9 cellular contexts compared by ENCODE assay signal in genomic region chr2:31980674-31981356, GRCh38. TPM values are rescaled to one million over a fixed set of nuclear protein-coding genes. Genes with fewer than 3 reads are reported as not detected.
DNase-seq lines count a peak whose midpoint lies in the region; ATAC-seq, FAIRE-seq and TF ChIP-seq lines count a peak whose summit lies in the region.
"Had no signal": no experiment of that assay in that cellular context is flagged by ENCODE, and none has a peak within 500 bp of the region (broad histone marks: within the 10 kb centered on the region; RNA-seq: fewer than 3 reads in every experiment).

No MANE protein-coding gene starts in this region.

- no peak overlapping the region for H3K4me3 Mint-ChIP-seq in activated T-cell treated with anti-CD3 and anti-CD28 coated beads, Interleukin-2, amount 50 U/mL, for 4 hours
- no peak overlapping the region for H3K4me3 Mint-ChIP-seq in H9
- H3K4me3 Mint-ChIP-seq in naive thymus-derived CD8-positive, alpha-beta T cell, result peak overlapping the region in 8 of 10 donors; percentile 3 to 56 (median 30)

- H2BK5ac ChIP-seq in H9 (ENCODE audit: insufficient read length, low read length), result no peak overlapping the region

- no peak overlapping the region for H3K27ac Mint-ChIP-seq in H9
- H3K27ac Mint-ChIP-seq in naive thymus-derived CD8-positive, alpha-beta T cell, result peak overlapping the region; percentile 1 to 83 (median 73)

- H3K9me3 ChIP-seq in H9 (ENCODE audit: control insufficient read depth, low read depth, low read length) (no peaks in the 10 kb centered on the region), prostate gland (no peaks in the 10 kb centered on the region)
- H3K9me3 ChIP-seq: Caco-2 had no signal

- no peak overlapping the region for H3T11ph ChIP-seq in H9 (ENCODE audit: low read length)

- H3K36me3 ChIP-seq in bronchial epithelial cell (ENCODE audit: control insufficient read depth, insufficient read depth, low read length) (no peaks in the 10 kb centered on the region), prostate gland (no peaks in the 10 kb centered on the region)

- H4K8ac ChIP-seq in H9 (replicated peaks; ENCODE audit: insufficient read length, low read depth, low read length), result no peak overlapping the region

- no peak overlapping the region for H3K4me2 ChIP-seq in H9 (ENCODE audit: insufficient read depth, insufficient read length, low read length)

- no peak overlapping the region for H3K4ac ChIP-seq in H9 (ENCODE audit: low read depth, low read length)

- peaks cover 14% of the 10 kb centered on the region for H3K36me3 Mint-ChIP-seq in activated T-cell treated with anti-CD3 and anti-CD28 coated beads, Interleukin-2, amount 50 U/mL, for 4 hours (ENCODE audit: insufficient read depth)
- H3K36me3 Mint-ChIP-seq in H9 (ENCODE audit: insufficient read depth in 1 of 3, low read depth in 3 of 3), result peaks cover 0 to 2% (median 0%) of the 10 kb centered on the region in 3 experiments; a peak in 1 of 7 replicates
- H3K36me3 Mint-ChIP-seq in naive thymus-derived CD8-positive, alpha-beta T cell, result peaks cover 0 to 17% (median 2%) of the 10 kb centered on the region in 3 donors

- TF ChIP-seq CTCF in H9 (conservative IDR thresholded peaks at IDR 0.05) (peak; percentile 26; the same call in 2 of the 3 replicates), bronchial epithelial cell (IDR thresholded peaks at IDR 0.05; ENCODE audit: insufficient read depth, low read length, severe bottlenecking) (no peak), prostate gland (IDR thresholded peaks at IDR 0.05) (no peak)

- H3K18ac ChIP-seq in H9 (ENCODE audit: insufficient read length, low read depth, low read length), result no peak overlapping the region

- no peak overlapping the region for H2AK5ac ChIP-seq in H9 (ENCODE audit: insufficient read length, low read length)

- no peak overlapping the region for H3K23ac ChIP-seq in H9 (ENCODE audit: insufficient read length, low read depth, low read length)

- no peak for FAIRE-seq in bronchial epithelial cell (lab: Jason Lieb, UNC)

- no peak for TF ChIP-seq POLR2A in prostate gland (IDR thresholded peaks at IDR 0.05)

- H3K56ac ChIP-seq in H9 (ENCODE audit: insufficient read length, low read depth, low read length), result no peak overlapping the region

- H3K4me3 ChIP-seq in bronchial epithelial cell (ENCODE audit: low read depth, low read length) (no peak overlapping the region), prostate gland (no peak overlapping the region)

- H4K20me1 ChIP-seq in H9 (ENCODE audit: control insufficient read depth, insufficient read depth, insufficient read length), result no peaks in the 10 kb centered on the region

- H3K4me1 Mint-ChIP-seq in activated T-cell treated with anti-CD3 and anti-CD28 coated beads, Interleukin-2, amount 50 U/mL, for 4 hours (ENCODE audit: low read depth), result peaks cover 31% of the 10 kb centered on the region
- H3K4me1 Mint-ChIP-seq in H9, result peaks cover 12 to 14% of the 10 kb centered on the region in 2 experiments
- peaks cover 18 to 42% (median 36%) of the 10 kb centered on the region in 4 donors for H3K4me1 Mint-ChIP-seq in naive thymus-derived CD8-positive, alpha-beta T cell

- no CpG with 5 or more reads among the region's 6 CpGs for WGBS in H9 (ENCODE audit: extremely low coverage, insufficient read length, low lambda C conversion rate)
- 70% methylated on average over 6 of the region's 6 CpGs for WGBS in prostate gland

- H3K79me2 ChIP-seq in H9 (ENCODE audit: insufficient read depth, low read length), result peaks cover 7% of the 10 kb centered on the region; the same call in 1 of the 2 replicates

- H3K79me1 ChIP-seq in H9 (ENCODE audit: insufficient read depth, low read depth, low read length, poor library complexity, severe bottlenecking), result peaks cover 12% of the 10 kb centered on the region

- H4K91ac ChIP-seq in H9 (ENCODE audit: insufficient read length, low read depth, low read length), result no peak overlapping the region

- peak; percentile 82 for ATAC-seq in activated T-cell treated with anti-CD3 and anti-CD28 coated beads, Interleukin-2, amount 50 U/mL, for 4 hours
- peak; percentile 91 to 96 for ATAC-seq in naive thymus-derived CD8-positive, alpha-beta T cell

- DNase-seq in activated T-cell treated with anti-CD3 and anti-CD28 coated beads, Interleukin-2, amount 50 U/mL, for 4 hours, result no peak
- DNase-seq in activated T-cell treated with anti-CD3 and anti-CD28 coated beads for 4 hours (no peak), H9 (peak; percentile 33), Kasumi-1 (lab: John Stamatoyannopoulos, UW) (peak; percentile 77 to 85), bronchial epithelial cell (ENCODE audit: low read depth) (peak; percentile 38), NCI-H774 (lab: John Stamatoyannopoulos, UW) (no peak), prostate gland (ENCODE audit: low spot score) (no peak)
- DNase-seq in naive thymus-derived CD8-positive, alpha-beta T cell, result peak in 4 of 10 donors; percentile 4 to 41 (median 26)

- intact Hi-C loops in prostate gland (cut with DNase I), result no loop called here

- no peak overlapping the region for H3K9ac ChIP-seq in H9 (ENCODE audit: extremely low read depth, insufficient read length, low read length)

- H3K27ac ChIP-seq in H9 (ENCODE audit: insufficient read length, low read depth, low read length), result no peak overlapping the region
- H3K27ac ChIP-seq in prostate gland, result no peak overlapping the region

- H2BK120ac ChIP-seq in H9 (ENCODE audit: low read depth, low read length, poor library complexity, severe bottlenecking), result no peak overlapping the region

- H3K27me3 ChIP-seq in H9 (ENCODE audit: insufficient read depth, low read length), result no peaks in the 10 kb centered on the region
- H3K27me3 ChIP-seq in bronchial epithelial cell (ENCODE audit: control insufficient read depth, insufficient read depth, low read length), result no peaks in the 10 kb centered on the region
- no peaks in the 10 kb centered on the region for H3K27me3 ChIP-seq in prostate gland (replicated peaks; ENCODE audit: insufficient read depth)

- no peaks in the 10 kb centered on the region for H3K23me2 ChIP-seq in H9 (ENCODE audit: insufficient read length, low read depth, low read length, poor library complexity, severe bottlenecking)

- H3K9me3 Mint-ChIP-seq in activated T-cell treated with anti-CD3 and anti-CD28 coated beads, Interleukin-2, amount 50 U/mL, for 4 hours, result no peaks in the 10 kb centered on the region
- no peaks in the 10 kb centered on the region for H3K9me3 Mint-ChIP-seq in H9
- no peaks in the 10 kb centered on the region for H3K9me3 Mint-ChIP-seq in naive thymus-derived CD8-positive, alpha-beta T cell

- no peak overlapping the region for H2BK20ac ChIP-seq in H9 (ENCODE audit: low read depth, low read length, poor library complexity, severe bottlenecking)

- H2AFZ ChIP-seq in H9 (ENCODE audit: low read length), result no peak overlapping the region

- POLR2A ChIA-PET in naive thymus-derived CD8-positive, alpha-beta T cell (lab: Charles Lee), result no interaction called here

- no peak overlapping the region for H2BK15ac ChIP-seq in H9 (ENCODE audit: low read depth, low read length)

- no peak overlapping the region for H2BK12ac ChIP-seq in H9 (ENCODE audit: insufficient read length, low read depth, low read length)

- H3K27me3 Mint-ChIP-seq in activated T-cell treated with anti-CD3 and anti-CD28 coated beads, Interleukin-2, amount 50 U/mL, for 4 hours (ENCODE audit: low read depth), result no peaks in the 10 kb centered on the region
- H3K27me3 Mint-ChIP-seq in H9 (ENCODE audit: low read depth), result no peaks in the 10 kb centered on the region
- no peaks in the 10 kb centered on the region for H3K27me3 Mint-ChIP-seq in naive thymus-derived CD8-positive, alpha-beta T cell

- H4K5ac ChIP-seq in H9 (ENCODE audit: insufficient read length, low read depth, low read length), result no peak overlapping the region

- peaks cover 3% of the 10 kb centered on the region; the same call in 1 of the 2 replicates for H3K4me1 ChIP-seq in H9 (ENCODE audit: insufficient read depth, low read length)
- H3K4me1 ChIP-seq in prostate gland (replicated peaks), result no peaks in the 10 kb centered on the region

- H3K14ac ChIP-seq in H9 (ENCODE audit: insufficient read depth, low read length), result no peak overlapping the region

RNA-seq across cellular contexts. Expression of gene MEMO1, which starts 30.0 kb away (rescaled TPM):
- 10 to 100 TPM; 71.1 to 75.3 (median 73.6) TPM for total RNA-seq in activated T-cell treated with anti-CD3 and anti-CD28 coated beads, Interleukin-2, amount 50 U/mL, for 4 hours
- 48.8 and 49.4 TPM in 2 replicates for total RNA-seq in H9 (2021)
- total RNA-seq in bronchial epithelial cell, result 29.2 and 29.7 TPM in 2 replicates
- total RNA-seq in naive thymus-derived CD8-positive, alpha-beta T cell, result 10 to 100 TPM; 35.1 to 35.8 TPM
- 10 to 100 TPM; 23.7 to 26.2 (median 25.2) TPM for polyA plus RNA-seq in naive thymus-derived CD8-positive, alpha-beta T cell
- 10 to 100 TPM; 25.7 to 38.7 TPM for total RNA-seq in prostate gland

RNA-seq across cellular contexts. Expression of gene DPY30, which starts 58.8 kb away (rescaled TPM):
- total RNA-seq in activated T-cell treated with anti-CD3 and anti-CD28 coated beads, Interleukin-2, amount 50 U/mL, for 4 hours, result 10 to 100 TPM; 65.0 to 70.0 (median 66.1) TPM
- total RNA-seq in H9 (2021) (148 and 149 TPM in 2 replicates), bronchial epithelial cell (60.3 and 75.7 TPM in 2 replicates), prostate gland (10 to 100 TPM; 36.5 to 93.3 TPM)
- total RNA-seq in naive thymus-derived CD8-positive, alpha-beta T cell, result 10 to 100 TPM; 46.7 to 47.3 TPM
- 100 to 1,000 TPM; 151 to 179 (median 159) TPM for polyA plus RNA-seq in naive thymus-derived CD8-positive, alpha-beta T cell

Comparison
In these comparisons a context has a peak if more than half of its experiments do, and no peak if none do; other contexts are left out.
1. DNase-seq: peak in H9 (single experiment), Kasumi-1 (2 of 2) and bronchial epithelial cell (single experiment); none in activated T-cell treated with anti-CD3 and anti-CD28 coated beads, Interleukin-2, amount 50 U/mL, for 4 hours (single experiment), activated T-cell treated with anti-CD3 and anti-CD28 coated beads for 4 hours (single experiment), NCI-H774 (single experiment) and prostate gland (single experiment).
2. H3K4me3 Mint-ChIP-seq: peak in naive thymus-derived CD8-positive, alpha-beta T cell (8 of 10); none in activated T-cell treated with anti-CD3 and anti-CD28 coated beads, Interleukin-2, amount 50 U/mL, for 4 hours (single experiment) and H9 (0 of 2).
3. H3K27ac Mint-ChIP-seq: peak in naive thymus-derived CD8-positive, alpha-beta T cell (10 of 10); none in H9 (0 of 3).